Comparison of ENCODE assay signal across 15 cellular contexts in the genomic region with DNA sequence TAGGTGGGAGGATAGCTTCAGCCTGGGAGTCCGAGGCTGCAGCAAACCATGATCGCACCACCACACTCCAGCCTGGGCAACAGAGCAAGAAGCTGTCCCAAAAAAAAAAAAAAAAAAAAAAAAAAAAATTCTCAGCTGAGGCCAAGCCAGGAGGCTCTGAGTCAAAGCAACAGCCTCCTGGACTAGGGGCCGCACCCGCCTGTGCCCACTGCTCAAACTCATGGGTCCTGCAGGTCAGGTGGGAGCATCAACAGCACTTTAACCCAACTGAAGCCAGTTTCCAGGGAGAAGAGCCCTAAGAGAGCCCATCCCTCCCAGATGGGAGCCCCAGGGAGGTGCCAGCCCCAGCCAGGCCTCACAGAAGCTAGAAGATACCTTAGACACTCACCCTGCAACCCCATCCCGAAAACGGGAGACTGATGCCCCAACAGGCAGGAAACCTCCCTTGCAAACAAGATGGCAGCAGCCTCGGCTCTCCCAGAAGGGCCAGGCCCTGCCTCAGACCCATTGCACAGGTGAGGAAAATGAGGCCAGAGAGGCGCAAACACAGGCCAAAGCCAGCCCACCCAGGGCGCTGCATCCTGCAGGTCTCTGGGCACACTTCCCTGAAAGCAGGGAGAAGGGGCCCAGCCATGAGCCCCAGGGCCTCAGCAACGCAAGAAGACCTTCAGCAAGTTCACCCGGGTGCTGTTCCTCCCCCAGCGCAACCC.
"Had no signal": no experiment of that assay in that cellular context is flagged by ENCODE, and none has a peak within 500 bp of the region (broad histone marks: within the 10 kb centered on the region; RNA-seq: fewer than 3 reads in every experiment).

No MANE protein-coding gene starts in this region.

- H3K36me3 Mint-ChIP-seq: activated naive CD8-positive, alpha-beta T cell had no signal

- H3K9me3 Mint-ChIP-seq: nephron; stimulated activated naive CD8-positive, alpha-beta T cell treated with anti-CD3 and anti-CD28 coated beads, Interleukin-15, amount 100 ng/mL, for 72 hours; T-helper 2 cell treated with Interferon-gamma antibody and Interleukin-4, amounts not matched to agents 5 μg/mL and 100 μg/mL, for 36 hours; WTC11 had no signal

- H3K4me3 Mint-ChIP-seq: activated CD4-positive, alpha-beta T cell treated with anti-CD3 and anti-CD28 coated beads for 36 hours; activated naive CD8-positive, alpha-beta T cell; nephron; stimulated activated naive CD8-positive, alpha-beta T cell treated with anti-CD3 and anti-CD28 coated beads, Interleukin-15, amount 100 ng/mL, for 72 hours; T-helper 2 cell treated with Interferon-gamma antibody and Interleukin-4, amounts not matched to agents 5 μg/mL and 100 μg/mL, for 36 hours; WTC11 had no signal

- H3K27me3 Mint-ChIP-seq: activated CD4-positive, alpha-beta T cell treated with anti-CD3 and anti-CD28 coated beads for 36 hours; activated naive CD8-positive, alpha-beta T cell; stimulated activated naive CD8-positive, alpha-beta T cell treated with anti-CD3 and anti-CD28 coated beads, Interleukin-15, amount 100 ng/mL, for 72 hours had no signal

- H3K27ac ChIP-seq: foreskin keratinocyte, suprapubic skin had no signal

- ATAC-seq: activated CD4-positive, alpha-beta T cell treated with anti-CD3 and anti-CD28 coated beads for 36 hours; foreskin keratinocyte; stimulated activated naive CD8-positive, alpha-beta T cell treated with anti-CD3 and anti-CD28 coated beads, Interleukin-15, amount 100 ng/mL, for 72 hours; WTC11 had no signal

- H3K4me3 ChIP-seq: skin epidermis, suprapubic skin had no signal

- H3K27ac Mint-ChIP-seq: activated CD4-positive, alpha-beta T cell treated with anti-CD3 and anti-CD28 coated beads for 36 hours; activated naive CD8-positive, alpha-beta T cell; nephron; T-helper 2 cell treated with Interferon-gamma antibody and Interleukin-4, amounts not matched to agents 5 μg/mL and 100 μg/mL, for 36 hours; WTC11 had no signal

- H3K27me3 ChIP-seq: foreskin keratinocyte, suprapubic skin had no signal

- DNase-seq: activated CD4-positive, alpha-beta T cell treated with anti-CD3 and anti-CD28 coated beads for 36 hours; activated CD4-positive, alpha-beta T cell treated with anti-CD3 and anti-CD28 coated beads, Interleukin-2, amount 50 U/mL, for 48 hours; activated gamma-delta T cell; foreskin keratinocyte; nucleus accumbens; stimulated activated CD4-positive, alpha-beta T cell treated with anti-CD3 and anti-CD28 coated beads, Interleukin-15, amount 100 ng/mL, for 24 hours; stimulated activated CD4-positive, alpha-beta T cell treated with anti-CD3 and anti-CD28 coated beads, Interleukin-2, amount 100 ng/mL, for 48 hours; stimulated activated naive CD8-positive, alpha-beta T cell treated with anti-CD3 and anti-CD28 coated beads, Interleukin-15, amount 100 ng/mL, for 72 hours; trophoblast cell had no signal

- H3K9me3 ChIP-seq: suprapubic skin had no signal
